In genomic region chr15:32481683-32482082, GRCh38 we compare ENCODE assay signal across 3 cellular contexts. TPM values are rescaled to one million over a fixed set of nuclear protein-coding genes. Genes with fewer than 3 reads are reported as not detected.
"Had no signal": no experiment of that assay in that cellular context is flagged by ENCODE, and none has a peak within 500 bp of the region (broad histone marks: within the 10 kb centered on the region; RNA-seq: fewer than 3 reads in every experiment).

No MANE protein-coding gene starts in this region.

RNA-seq across cellular contexts. Expression of gene GOLGA8O, which starts 26.2 kb away (rescaled TPM):
- total RNA-seq: NCI-H460, SJCRH30, SK-MEL-5 had no signal
